Comparison of ENCODE assay signal across 1 cellular context in genomic region chr2:60880988-60881932, GRCh38.
TF ChIP-seq lines count a peak whose summit lies in the region.

Gene REL (plus strand): TSS chr2:60881574. CDS start chr2:60881841, 267 bp downstream.

TF ChIP-seq in HepG2, 621 proteins besides CTCF, POLR2A, EP300 and RAD21 (continued from another document and continues in another):
- TF ChIP-seq ZFP1 (CRISPR knock-in tag; IDR thresholded peaks at IDR 0.05) (peak; percentile 25; the same call in 1 of the 2 replicates), HES4 (CRISPR knock-in tag; IDR thresholded peaks at IDR 0.05; ENCODE audit: borderline replicate concordance) (peak; percentile 36; the same call in 1 of the 2 replicates), MAF1 (CRISPR knock-in tag; IDR thresholded peaks at IDR 0.05; ENCODE audit: borderline replicate concordance) (peak; percentile 92; the same call in 1 of the 2 replicates), GPN1 (CRISPR knock-in tag; IDR thresholded peaks at IDR 0.05; ENCODE audit: borderline replicate concordance) (no peak), POLR2AphosphoS5 (IDR thresholded peaks at IDR 0.05; ENCODE audit: low read depth, low read length) (peak; percentile 87), ZFP91 (CRISPR knock-in tag; IDR thresholded peaks at IDR 0.05; ENCODE audit: borderline replicate concordance) (peak; percentile 67; the same call in 1 of the 2 replicates), ZNF430 (CRISPR knock-in tag; IDR thresholded peaks at IDR 0.05) (peak; percentile 84), E2F5 (CRISPR knock-in tag; conservative IDR thresholded peaks at IDR 0.05) (peak; percentile 94), RORA (CRISPR knock-in tag; IDR thresholded peaks at IDR 0.05) (no peak), ATF7-NPFF (CRISPR knock-in tag; IDR thresholded peaks at IDR 0.05; ENCODE audit: low read depth) (peak; percentile 74), ELK4 (CRISPR knock-in tag; IDR thresholded peaks at IDR 0.05; ENCODE audit: borderline replicate concordance) (no peak), PBX3 (CRISPR knock-in tag; IDR thresholded peaks at IDR 0.05; ENCODE audit: borderline replicate concordance) (no peak; the same call in 1 of the 2 replicates), ZNF333 (CRISPR knock-in tag; IDR thresholded peaks at IDR 0.05; ENCODE audit: borderline replicate concordance) (peak; percentile 32; the same call in 1 of the 2 replicates), SMYD3 (CRISPR knock-in tag; IDR thresholded peaks at IDR 0.05) (peak; percentile 31; the same call in 1 of the 2 replicates), SOX13 (IDR thresholded peaks at IDR 0.05) (peak; percentile 12; the same call in 1 of the 2 replicates), SOX13 (CRISPR knock-in tag; conservative IDR thresholded peaks at IDR 0.05 in 1 of 2, IDR thresholded peaks at IDR 0.05 in 1 of 2) (peak in 1 of 2 experiments; percentile 29; a peak in 2 of 4 replicates), ZFP36L2 (CRISPR knock-in tag; IDR thresholded peaks at IDR 0.05) (no peak), SALL1 (CRISPR knock-in tag; IDR thresholded peaks at IDR 0.05) (peak; percentile 90), CENPT (CRISPR knock-in tag; IDR thresholded peaks at IDR 0.05; ENCODE audit: low read depth) (peak; percentile 91; the same call in 1 of the 2 replicates), ZNF746 (CRISPR knock-in tag; IDR thresholded peaks at IDR 0.05) (peak; percentile 82), ZNF343 (CRISPR knock-in tag; IDR thresholded peaks at IDR 0.05) (no peak; the same call in none of the 2 replicates), LRRFIP1 (CRISPR knock-in tag; conservative IDR thresholded peaks at IDR 0.05) (peak; percentile 55), ZNF282 (IDR thresholded peaks at IDR 0.05; ENCODE audit: partially characterized antibody) (no peak), ZNF362 (CRISPR knock-in tag; IDR thresholded peaks at IDR 0.05; ENCODE audit: borderline replicate concordance) (peak; percentile 43; the same call in 1 of the 2 replicates), HMGA1 (CRISPR knock-in tag; conservative IDR thresholded peaks at IDR 0.05) (no peak), BRF2 (CRISPR knock-in tag; IDR thresholded peaks at IDR 0.05) (peak; percentile 78), ZBTB7A (CRISPR knock-in tag; IDR thresholded peaks at IDR 0.05) (peak; percentile 18; the same call in 1 of the 2 replicates), ZNF280B (CRISPR knock-in tag; IDR thresholded peaks at IDR 0.05; ENCODE audit: borderline replicate concordance) (peak; percentile 58; the same call in 1 of the 2 replicates), MEIS2 (CRISPR knock-in tag; IDR thresholded peaks at IDR 0.05) (peak; percentile 89), ZNF143 (CRISPR knock-in tag; IDR thresholded peaks at IDR 0.05) (peak; percentile 61), ARID4A (CRISPR knock-in tag; IDR thresholded peaks at IDR 0.05; ENCODE audit: borderline replicate concordance) (peak; percentile 86; the same call in 1 of the 2 replicates), ATF2 (CRISPR knock-in tag; IDR thresholded peaks at IDR 0.05) (peak; percentile 44; the same call in 1 of the 2 replicates), ZNF251 (CRISPR knock-in tag; IDR thresholded peaks at IDR 0.05) (0 out of 2 replicates have a peak, but pooled peaks have one; percentile 54)
